In genomic region chr15:41507820-41508290, GRCh38 we compare ENCODE assay signal across 1 cellular context.
TF ChIP-seq lines count a peak whose summit lies in the region.

No MANE protein-coding gene starts in this region.

TF ChIP-seq in HepG2, 621 proteins besides CTCF, POLR2A, EP300 and RAD21:
- TF ChIP-seq ZNF207 (IDR thresholded peaks at IDR 0.05; ENCODE audit: borderline replicate concordance): no peak
- no peak for TF ChIP-seq ELK4 (CRISPR knock-in tag; IDR thresholded peaks at IDR 0.05; ENCODE audit: borderline replicate concordance)
- TF ChIP-seq ZNF557 (CRISPR knock-in tag; IDR thresholded peaks at IDR 0.05): no peak
TF ChIP-seq in HepG2: peak in this region for 0.
